23 cellular contexts compared by ENCODE assay signal in genomic region chr14:106395460-106396050, GRCh38.
DNase-seq lines count a peak whose midpoint lies in the region; ATAC-seq and TF ChIP-seq lines count a peak whose summit lies in the region.
"Had no signal": no experiment of that assay in that cellular context is flagged by ENCODE, and none has a peak within 500 bp of the region (broad histone marks: within the 10 kb centered on the region; RNA-seq: fewer than 3 reads in every experiment).

No MANE protein-coding gene starts in this region.

- intact Hi-C loops in ovary (cut with DNase I): no loop called here

- no peaks in the 10 kb centered on the region for H3K27me3 ChIP-seq in ovary
- H3K27me3 ChIP-seq: gastrocnemius medialis, thyroid gland had no signal

- in situ Hi-C loops in ACHN (cut with HindIII; ENCODE audit: low pct_ligation_motif_present, low pct_unique_long_range_greater_than_20kb, low sequenced_read_pairs): no loop called here

- WGBS in ovary, 3 donors: 52 to 64% (median 53%) methylated on average over 5 of the region's 5 CpGs

- no peak overlapping the region for H3K27ac Mint-ChIP-seq in activated naive CD4-positive, alpha-beta T cell treated with anti-CD3 and anti-CD28 coated beads, Interleukin-2, amount 50 U/mL, for 24 hours
- peak overlapping the region; percentile 5 to 92 for H3K27ac Mint-ChIP-seq in activated naive CD4-positive, alpha-beta T cell treated with anti-CD3 and anti-CD28 coated beads, Interleukin-2, amount 50 U/mL, for 72 hours
- H3K27ac Mint-ChIP-seq in stimulated activated effector memory CD8-positive, alpha-beta T cell treated with anti-CD3 and anti-CD28 coated beads, Interleukin-12 subunit alpha, Interleukin-12 subunit beta, amount 100 ng/mL, for 72 hours: peak overlapping the region; percentile 77
- H3K27ac Mint-ChIP-seq: brain; progenitor cell of endocrine pancreas; stimulated activated naive B cell treated with anti-CD40 and anti-IgM and Interleukin-4, amounts not matched to agents 10 μg/mL and 1 μg/mL and 100 μg/mL, for 72 hours had no signal

- TF ChIP-seq CTCF in ovary (IDR thresholded peaks at IDR 0.05): no peak

- peak overlapping the region; percentile 96 for H3K27ac ChIP-seq in KOPT-K1 (ENCODE audit: low read depth, low read length, poor library complexity, severe bottlenecking)
- H3K27ac ChIP-seq in ovary: no peak overlapping the region
- H3K27ac ChIP-seq: gastrocnemius medialis, thyroid gland had no signal

- peaks cover 9% of the 10 kb centered on the region for H3K27me3 Mint-ChIP-seq in activated naive CD4-positive, alpha-beta T cell treated with anti-CD3 and anti-CD28 coated beads, Interleukin-2, amount 50 U/mL, for 24 hours
- H3K27me3 Mint-ChIP-seq: brain, progenitor cell of endocrine pancreas had no signal

- H3K4me1 Mint-ChIP-seq in activated naive CD4-positive, alpha-beta T cell treated with anti-CD3 and anti-CD28 coated beads, Interleukin-2, amount 50 U/mL, for 24 hours: peaks cover 21% of the 10 kb centered on the region
- H3K4me1 Mint-ChIP-seq in stimulated activated effector memory CD8-positive, alpha-beta T cell treated with anti-CD3 and anti-CD28 coated beads, Interleukin-12 subunit alpha, Interleukin-12 subunit beta, amount 100 ng/mL, for 72 hours: peaks cover 39% of the 10 kb centered on the region
- H3K4me1 Mint-ChIP-seq: brain, neural crest cell had no signal

- ATAC-seq in activated naive CD4-positive, alpha-beta T cell treated with anti-CD3 and anti-CD28 coated beads, Interleukin-2, amount 50 U/mL, for 72 hours: peak; percentile 83
- peak; percentile 87 for ATAC-seq in stimulated activated effector memory CD8-positive, alpha-beta T cell treated with anti-CD3 and anti-CD28 coated beads, Interleukin-12 subunit alpha, Interleukin-12 subunit beta, amount 100 ng/mL, for 72 hours
- ATAC-seq: esophagus mucosa; gastrocnemius medialis; HCT116; left ventricle myocardium superior; SK-N-SH treated with all-trans-retinoic acid at 6 μM for 48 hours; stimulated activated naive B cell treated with anti-CD40 and anti-IgM and Interleukin-4, amounts not matched to agents 10 μg/mL and 1 μg/mL and 100 μg/mL, for 72 hours had no signal

- H3K4me1 ChIP-seq in ovary (ENCODE audit: insufficient read depth): no peaks in the 10 kb centered on the region
- H3K4me1 ChIP-seq: gastrocnemius medialis, thyroid gland had no signal

- no peak for TF ChIP-seq EP300 in ovary (IDR thresholded peaks at IDR 0.05)

- DNase-seq in activated naive CD4-positive, alpha-beta T cell (lab: John Stamatoyannopoulos, UW): no peak
- DNase-seq in activated naive CD4-positive, alpha-beta T cell treated with anti-CD3 and anti-CD28 coated beads, Interleukin-2, amount 50 U/mL, for 72 hours (ENCODE audit: low spot score in 2 of 2): no peak
- peak in 1 of 2 donors; percentile 67 for DNase-seq in stimulated activated effector memory CD8-positive, alpha-beta T cell treated with anti-CD3 and anti-CD28 coated beads, Interleukin-12 subunit alpha, Interleukin-12 subunit beta, amount 100 ng/mL, for 72 hours (ENCODE audit: low spot score in 2 of 2)
- no peak for DNase-seq in ovary
- DNase-seq in anterior cingulate cortex (lab: John Stamatoyannopoulos, UW): no peak
- no peak for DNase-seq in ACHN
- DNase-seq: activated CD4-positive, CD25-positive, alpha-beta regulatory T cell; effector CD8-positive, alpha-beta T cell; gastrocnemius medialis; hypothalamus; left ventricle myocardium superior; NCI-H146; NCI-H526 treated with DMSO at 0.1 percent for 48 hours; stimulated activated naive B cell treated with anti-CD40 and anti-IgM and Interleukin-4, amounts not matched to agents 10 μg/mL and 1 μg/mL and 100 μg/mL, for 72 hours; thyroid gland had no signal

- H3K36me3 ChIP-seq in KOPT-K1 (ENCODE audit: insufficient read depth, low read length) (0 out of 2 replicates have a peak, but pooled peaks cover 8% of the 10 kb centered on the region), ovary (no peaks in the 10 kb centered on the region)
- H3K36me3 ChIP-seq: gastrocnemius medialis, thyroid gland had no signal

- H3K4me3 ChIP-seq in ovary: no peak overlapping the region
- H3K4me3 ChIP-seq: gastrocnemius medialis, thyroid gland had no signal

- H3K9me3 Mint-ChIP-seq in activated naive CD4-positive, alpha-beta T cell treated with anti-CD3 and anti-CD28 coated beads, Interleukin-2, amount 50 U/mL, for 24 hours: no peaks in the 10 kb centered on the region
- H3K9me3 Mint-ChIP-seq in activated naive CD4-positive, alpha-beta T cell treated with anti-CD3 and anti-CD28 coated beads, Interleukin-2, amount 50 U/mL, for 72 hours: no peaks in the 10 kb centered on the region
- no peaks in the 10 kb centered on the region for H3K9me3 Mint-ChIP-seq in stimulated activated effector memory CD8-positive, alpha-beta T cell treated with anti-CD3 and anti-CD28 coated beads, Interleukin-12 subunit alpha, Interleukin-12 subunit beta, amount 100 ng/mL, for 72 hours
- H3K9me3 Mint-ChIP-seq: stimulated activated naive B cell treated with anti-CD40 and anti-IgM and Interleukin-4, amounts not matched to agents 10 μg/mL and 1 μg/mL and 100 μg/mL, for 72 hours had no signal

- TF ChIP-seq POLR2A in ovary (IDR thresholded peaks at IDR 0.05): no peak

- H3K36me3 Mint-ChIP-seq in activated naive CD4-positive, alpha-beta T cell treated with anti-CD3 and anti-CD28 coated beads, Interleukin-2, amount 50 U/mL, for 24 hours: peaks cover 2% of the 10 kb centered on the region
- no peaks in the 10 kb centered on the region for H3K36me3 Mint-ChIP-seq in activated naive CD4-positive, alpha-beta T cell treated with anti-CD3 and anti-CD28 coated beads, Interleukin-2, amount 50 U/mL, for 72 hours
- no peaks in the 10 kb centered on the region for H3K36me3 Mint-ChIP-seq in stimulated activated effector memory CD8-positive, alpha-beta T cell treated with anti-CD3 and anti-CD28 coated beads, Interleukin-12 subunit alpha, Interleukin-12 subunit beta, amount 100 ng/mL, for 72 hours
- H3K36me3 Mint-ChIP-seq: brain; stimulated activated naive B cell treated with anti-CD40 and anti-IgM and Interleukin-4, amounts not matched to agents 10 μg/mL and 1 μg/mL and 100 μg/mL, for 72 hours had no signal

- peak overlapping the region; percentile 24 for H3K4me3 Mint-ChIP-seq in activated naive CD4-positive, alpha-beta T cell treated with anti-CD3 and anti-CD28 coated beads, Interleukin-2, amount 50 U/mL, for 24 hours
- H3K4me3 Mint-ChIP-seq in stimulated activated effector memory CD8-positive, alpha-beta T cell treated with anti-CD3 and anti-CD28 coated beads, Interleukin-12 subunit alpha, Interleukin-12 subunit beta, amount 100 ng/mL, for 72 hours: peak overlapping the region; percentile 64
- H3K4me3 Mint-ChIP-seq: brain; neural crest cell; stimulated activated naive B cell treated with anti-CD40 and anti-IgM and Interleukin-4, amounts not matched to agents 10 μg/mL and 1 μg/mL and 100 μg/mL, for 72 hours had no signal

- no peaks in the 10 kb centered on the region for H3K9me3 ChIP-seq in KOPT-K1 (ENCODE audit: insufficient read depth, low read length, poor library complexity, severe bottlenecking)
- no peaks in the 10 kb centered on the region for H3K9me3 ChIP-seq in ovary
- H3K9me3 ChIP-seq: gastrocnemius medialis, thyroid gland had no signal
